8 cellular contexts compared by ENCODE assay signal in genomic region chr1:184974086-184974836, GRCh38. TPM values are rescaled to one million over a fixed set of nuclear protein-coding genes. Genes with fewer than 3 reads are reported as not detected.
A peak's percentile ranks its signal among the peaks of the same experiment; 100 is the strongest.
DNase-seq lines count a peak whose midpoint lies in the region; ATAC-seq and TF ChIP-seq lines count a peak whose summit lies in the region.

Gene NIBAN1, minus strand, starts transcription at chr1:184974508. Its CDS starts 152 bp downstream, at chr1:184974356.

- intact Hi-C loops in Caco-2 (cut with micrococcal nuclease; ENCODE audit: unreplicated experiment), result loop anchor here (2.0 kb wide), 1 partner anchor 43 kb away; no protein-coding TSS in a partner anchor
- intact Hi-C loops in Right ventricle myocardium superior (cut with DNase I), result loop anchor here (5.0 kb wide), 1 partner anchor 147 kb away; no protein-coding TSS in a partner anchor

- peak; percentile 62 for ATAC-seq in GM19372 (IDR thresholded peaks at IDR 0.05; ENCODE audit: low read depth, unreplicated experiment)
- peak; percentile 52 for ATAC-seq in HG03460 (IDR thresholded peaks at IDR 0.05; ENCODE audit: unreplicated experiment)
- ATAC-seq in Right ventricle myocardium superior (ENCODE audit: poor library complexity), result peak; percentile 74

- CTCF ChIA-PET in Caco-2 (lab: Charles Lee), result interaction anchor here (0.5 to 1.1 kb wide), 2 partner anchors 8 to 169 kb away, joined by 3 to 8 read pairs; no protein-coding TSS in a partner anchor

- DNase-seq in Caco-2, result peak in 1 of 2 experiments; percentile 51
- DNase-seq in SIG-M5 (lab: John Stamatoyannopoulos, UW), result peak; percentile 17
- peak; percentile 57 for DNase-seq in activated gamma-delta T cell treated with Interleukin-2 at 50 U/mL for 16 hours
- peak; percentile 88 for DNase-seq in Right ventricle myocardium superior
- peak; percentile 34 for DNase-seq in progenitor cell of endocrine pancreas (ENCODE audit: low spot score, unreplicated experiment)

- H3K27ac ChIP-seq in urinary bladder (ENCODE audit: low read depth), result peak within 1 kb of the TSS; percentile 67

- H3K4me1 ChIP-seq in Caco-2 (0 out of 2 replicates have a peak, but pooled peaks cover 6% of the 10 kb centered on the region), urinary bladder (ENCODE audit: insufficient read depth) (no peaks in the 10 kb centered on the region)

- no peaks in the 10 kb centered on the region; the same call in 1 of the 2 replicates for H3K27me3 ChIP-seq in Caco-2 (replicated peaks; ENCODE audit: control insufficient read depth, insufficient read depth, low read length)

- BruUV-seq in Caco-2 (replicated peaks; lab: Mats Ljungman, UMichigan), result no TSS peak

- TF ChIP-seq CTCF in Caco-2 (IDR thresholded peaks at IDR 0.05; ENCODE audit: insufficient read depth in 1 of 2, low read depth in 1 of 2, low read length in 1 of 2, severe bottlenecking in 1 of 2, unreplicated experiment in 1 of 2), result no peak
- TF ChIP-seq CTCF in progenitor cell of endocrine pancreas (IDR thresholded peaks at IDR 0.05; ENCODE audit: unreplicated experiment), result no peak

- peaks cover 5% of the 10 kb centered on the region for H3K36me3 Mint-ChIP-seq in Caco-2 (ENCODE audit: insufficient read depth, unreplicated experiment)
- H3K36me3 Mint-ChIP-seq in progenitor cell of endocrine pancreas (ENCODE audit: insufficient read depth), result no peaks in the 10 kb centered on the region

- H3K9me3 Mint-ChIP-seq in Caco-2 (ENCODE audit: unreplicated experiment) (no peaks in the 10 kb centered on the region), progenitor cell of endocrine pancreas (ENCODE audit: low read depth) (peaks cover 6% of the 10 kb centered on the region)

- H3K9me3 ChIP-seq in Caco-2, result no peaks in the 10 kb centered on the region

- H3K27ac Mint-ChIP-seq in Caco-2 (ENCODE audit: unreplicated experiment) (peak within 1 kb of the TSS; percentile 94), progenitor cell of endocrine pancreas (peak within 1 kb of the TSS; percentile 94)

- H3K36me3 ChIP-seq in Caco-2 (ENCODE audit: control insufficient read depth, insufficient read depth, low read length) (no peaks in the 10 kb centered on the region), urinary bladder (ENCODE audit: insufficient read depth) (no peaks in the 10 kb centered on the region)

- POLR2A ChIA-PET in Caco-2 (lab: Charles Lee), result interaction anchor here (0.9 kb wide), 1 partner anchor 68 kb away, joined by 7 read pairs; no protein-coding TSS in a partner anchor

- H3K27me3 Mint-ChIP-seq in Caco-2 (ENCODE audit: insufficient read depth, unreplicated experiment) (peaks cover 2% of the 10 kb centered on the region), progenitor cell of endocrine pancreas (peaks cover 19% of the 10 kb centered on the region)

- H3K4me1 Mint-ChIP-seq in Caco-2 (ENCODE audit: low read depth, unreplicated experiment), result peaks cover 12% of the 10 kb centered on the region
- peaks cover 31% of the 10 kb centered on the region for H3K4me1 Mint-ChIP-seq in progenitor cell of endocrine pancreas (ENCODE audit: low read depth)

- WGBS in urinary bladder, result under 1% methylated on average over 66 of the region's 66 CpGs

- H3K4me3 Mint-ChIP-seq in Caco-2 (ENCODE audit: unreplicated experiment) (peak within 1 kb of the TSS; percentile 82), progenitor cell of endocrine pancreas (ENCODE audit: low read depth) (peak within 1 kb of the TSS; percentile 86)

- H3K4me3 ChIP-seq in Caco-2 (ENCODE audit: low read depth, low read length) (peak within 1 kb of the TSS; percentile 33), urinary bladder (ENCODE audit: low read depth, low read length) (peak within 1 kb of the TSS; percentile 87)

RNA-seq across cellular contexts. Expression of gene NIBAN1, which starts in this region (rescaled TPM):
- total RNA-seq in Caco-2 (2022) (14.3 and 20.8 TPM in 2 replicates), Right ventricle myocardium superior (317 TPM), progenitor cell of endocrine pancreas (11.0 TPM in 2 replicates), urinary bladder (148 TPM)
- 203 TPM for polyA plus RNA-seq in urinary bladder
